Comparison of ENCODE assay signal across 8 cellular contexts in the genomic region with DNA sequence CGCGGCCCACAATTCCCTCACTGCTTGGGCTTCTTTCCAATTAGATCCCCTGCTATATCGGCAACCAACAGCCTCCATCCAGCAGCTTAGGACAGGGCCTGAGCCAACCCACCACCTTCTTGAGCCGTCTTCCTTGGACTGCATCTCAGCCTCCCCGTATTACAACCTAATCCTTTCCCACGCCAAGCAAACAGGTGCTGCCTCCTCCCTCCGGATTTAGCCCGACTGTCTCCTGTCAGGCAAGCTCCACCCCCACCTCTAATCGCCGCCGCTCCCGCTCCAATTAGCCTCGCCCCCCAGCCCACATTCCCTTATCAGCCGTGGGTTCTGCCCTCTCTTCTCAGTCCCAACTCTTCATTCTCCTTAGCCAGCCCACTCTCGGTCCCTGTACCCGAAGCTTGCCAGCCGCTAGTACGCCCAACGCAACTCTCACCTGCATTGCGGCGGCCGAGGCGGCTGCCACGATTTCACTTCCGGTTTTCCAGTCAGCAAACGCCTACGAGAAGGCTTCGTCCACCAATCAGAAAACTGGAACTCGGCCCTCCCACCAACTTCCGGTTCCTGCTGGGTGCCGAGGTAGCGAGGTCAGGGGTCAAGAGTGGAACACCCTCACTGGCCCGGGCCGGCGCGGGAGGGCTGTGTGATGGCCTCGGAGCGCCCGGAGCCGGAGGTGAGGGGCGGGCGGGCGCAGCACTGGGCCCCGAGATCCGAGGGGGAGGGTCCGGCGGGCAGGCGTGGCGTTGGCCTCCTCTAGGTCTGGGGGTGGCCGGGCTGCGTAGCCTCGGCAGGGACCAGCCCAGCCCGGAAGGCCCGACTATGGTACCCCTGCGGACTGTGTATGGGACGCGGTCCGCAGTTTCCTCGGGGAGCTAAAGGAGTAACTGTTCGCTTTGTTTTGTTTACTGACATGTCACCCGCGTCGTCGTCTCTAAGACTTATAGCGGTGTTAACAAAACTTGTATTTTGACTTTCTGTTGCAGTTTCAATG. TPM values are rescaled to one million over a fixed set of nuclear protein-coding genes. Genes with fewer than 3 reads are reported as not detected.
DNase-seq lines count a peak whose midpoint lies in the region; ATAC-seq lines count a peak whose summit lies in the region.

A gene with protein sequence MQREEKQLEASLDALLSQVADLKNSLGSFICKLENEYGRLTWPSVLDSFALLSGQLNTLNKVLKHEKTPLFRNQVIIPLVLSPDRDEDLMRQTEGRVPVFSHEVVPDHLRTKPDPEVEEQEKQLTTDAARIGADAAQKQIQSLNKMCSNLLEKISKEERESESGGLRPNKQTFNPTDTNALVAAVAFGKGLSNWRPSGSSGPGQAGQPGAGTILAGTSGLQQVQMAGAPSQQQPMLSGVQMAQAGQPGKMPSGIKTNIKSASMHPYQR (minus strand): TSS at position 475 of the 988 bp plus-strand sequence. CDS start 36 bp downstream, at position 439.
Gene SZT2 (plus strand): TSS at position 574 of the 988 bp plus-strand sequence. CDS start 70 bp downstream, at position 644.

- H3K4me3 ChIP-seq in HUES48 (ENCODE audit: low read depth, low read length) (peak within 1 kb of the TSS; percentile 89), NT2/D1 (ENCODE audit: insufficient read length, low read depth) (peak within 1 kb of the TSS; percentile 87), endocrine pancreas (ENCODE audit: control insufficient read depth, insufficient read depth, low read length) (peak within 1 kb of the TSS; percentile 91), mesenchymal stem cell (ENCODE audit: insufficient read depth in 1 of 2, low read depth in 1 of 2, low read length in 2 of 2) (peak within 1 kb of the TSS; percentile 82 to 89)

- H3K27me3 ChIP-seq in HUES48 (ENCODE audit: control insufficient read depth, insufficient read depth, low read length) (no peaks in the 10 kb centered on the region), NT2/D1 (ENCODE audit: insufficient read depth, insufficient read length) (no peaks in the 10 kb centered on the region), endocrine pancreas (ENCODE audit: control insufficient read depth, insufficient read depth, low read length) (no peaks in the 10 kb centered on the region), mesenchymal stem cell (ENCODE audit: control insufficient read depth in 1 of 2, insufficient read depth in 1 of 2, low read length in 2 of 2) (no peaks in the 10 kb centered on the region)

- peaks cover 25% of the 10 kb centered on the region for H3K36me3 Mint-ChIP-seq in activated CD8-positive, alpha-beta memory T cell treated with anti-CD3 and anti-CD28 coated beads, Interleukin-2, amount 10 ng/mL, durations not matched to agents 7 days and 5 days

- H3K36me3 ChIP-seq in HUES48 (ENCODE audit: control insufficient read depth, insufficient read depth, low read length) (peaks cover 33% of the 10 kb centered on the region), NT2/D1 (ENCODE audit: insufficient read depth, insufficient read length, low read length) (peaks cover 52% of the 10 kb centered on the region), endocrine pancreas (ENCODE audit: control insufficient read depth, insufficient read depth, low read length) (peaks cover 6% of the 10 kb centered on the region), mesenchymal stem cell (ENCODE audit: control insufficient read depth in 1 of 2, insufficient read depth in 2 of 2, low read depth in 1 of 2, low read length in 2 of 2) (peaks cover 15 to 46% of the 10 kb centered on the region in 2 experiments)

- ATAC-seq in GM21381 (IDR thresholded peaks at IDR 0.05; ENCODE audit: unreplicated experiment) = peak; percentile 90
- peak; percentile 95 for ATAC-seq in activated CD8-positive, alpha-beta memory T cell treated with anti-CD3 and anti-CD28 coated beads, Interleukin-2, amount 10 ng/mL, durations not matched to agents 7 days and 5 days

- no peaks in the 10 kb centered on the region for H3K9me3 ChIP-seq in HUES48 (ENCODE audit: control insufficient read depth, insufficient read depth, low read length)
- H3K9me3 ChIP-seq in NT2/D1 (ENCODE audit: insufficient read depth, low read length) = no peaks in the 10 kb centered on the region
- no peaks in the 10 kb centered on the region for H3K9me3 ChIP-seq in endocrine pancreas (ENCODE audit: control insufficient read depth, low read length)
- H3K9me3 ChIP-seq in mesenchymal stem cell (ENCODE audit: control insufficient read depth, low read length) = no peaks in the 10 kb centered on the region

- no peak within 1 kb of the TSS for H2AK5ac ChIP-seq in mesenchymal stem cell (ENCODE audit: low read length, severe bottlenecking)

- DNase-seq in COLO829 (ENCODE audit: low spot score) = peak; percentile 93
- DNase-seq in NT2/D1 (ENCODE audit: low read depth, low spot score) = peak; percentile 97
- peak; percentile 96 for DNase-seq in activated CD8-positive, alpha-beta memory T cell treated with anti-CD3 and anti-CD28 coated beads, Interleukin-2, amount 10 ng/mL, durations not matched to agents 7 days and 5 days
- peak; percentile 95 for DNase-seq in mesenchymal stem cell
- DNase-seq in stimulated activated CD8-positive, alpha-beta memory T cell treated with anti-CD3 and anti-CD28 coated beads, Interleukin-12 subunit alpha, Interleukin-12 subunit beta, amount 100 ng/mL, for 24 hours (ENCODE audit: extremely low read depth) = peak; percentile 86

- H3K4me1 Mint-ChIP-seq in activated CD8-positive, alpha-beta memory T cell treated with anti-CD3 and anti-CD28 coated beads, Interleukin-2, amount 10 ng/mL, durations not matched to agents 7 days and 5 days = peaks cover 35% of the 10 kb centered on the region

- CTCF ChIA-PET in activated CD8-positive, alpha-beta memory T cell treated with anti-CD3 and anti-CD28 coated beads, Interleukin-2, amount 10 ng/mL, durations not matched to agents 7 days and 5 days (lab: Charles Lee) = interaction anchor here (1.0 to 3.3 kb wide), 5 partner anchors 21 to 163 kb away, joined by 3 to 12 read pairs (median 4); partner anchors contain the start of gene ELOVL1

- H3K27ac Mint-ChIP-seq in activated CD8-positive, alpha-beta memory T cell treated with anti-CD3 and anti-CD28 coated beads, Interleukin-2, amount 10 ng/mL, durations not matched to agents 7 days and 5 days = peak within 1 kb of the TSS; percentile 97

- peak within 1 kb of the TSS; percentile 69 to 91 for H3K18ac ChIP-seq in mesenchymal stem cell (ENCODE audit: low read depth in 1 of 2, low read length in 2 of 2)

- H4K8ac ChIP-seq in mesenchymal stem cell (ENCODE audit: low read length) = peak within 1 kb of the TSS; percentile 99

- peak within 1 kb of the TSS; percentile 93 for H2BK15ac ChIP-seq in mesenchymal stem cell (ENCODE audit: low read depth, poor library complexity, severe bottlenecking)

- peak within 1 kb of the TSS; percentile 95 for H4K91ac ChIP-seq in mesenchymal stem cell (ENCODE audit: low read length)

- peak within 1 kb of the TSS in 1 of 2 experiments; percentile 39 for H3K14ac ChIP-seq in mesenchymal stem cell (ENCODE audit: low read length in 2 of 2)

- H3K4me1 ChIP-seq in HUES48 (ENCODE audit: control insufficient read depth, insufficient read depth, low read length) = peaks cover 9% of the 10 kb centered on the region
- H3K4me1 ChIP-seq in NT2/D1 (ENCODE audit: insufficient read depth, insufficient read length) = peaks cover 8% of the 10 kb centered on the region
- peaks cover 18% of the 10 kb centered on the region for H3K4me1 ChIP-seq in endocrine pancreas (ENCODE audit: control insufficient read depth, insufficient read depth, low read length)
- peaks cover 9% of the 10 kb centered on the region for H3K4me1 ChIP-seq in mesenchymal stem cell (ENCODE audit: control insufficient read depth, insufficient read depth, low read depth, low read length)

- peak within 1 kb of the TSS; percentile 58 for H3K9ac ChIP-seq in HUES48 (ENCODE audit: low read depth, low read length)
- H3K9ac ChIP-seq in NT2/D1 (ENCODE audit: insufficient read length, low read depth) = peak within 1 kb of the TSS; percentile 91
- peak within 1 kb of the TSS; percentile 92 for H3K9ac ChIP-seq in endocrine pancreas (ENCODE audit: control insufficient read depth, insufficient read depth, low read length)
- H3K9ac ChIP-seq in mesenchymal stem cell (ENCODE audit: low read length) = peak within 1 kb of the TSS; percentile 97

- H3K79me1 ChIP-seq in mesenchymal stem cell (replicated peaks; ENCODE audit: low read length, poor library complexity, severe bottlenecking) = peaks cover 23% of the 10 kb centered on the region

- H2AFZ ChIP-seq in mesenchymal stem cell (ENCODE audit: low read depth, low read length) = peak within 1 kb of the TSS; percentile 48

- H3K27ac ChIP-seq in HUES48 (ENCODE audit: low read depth, low read length) = peak within 1 kb of the TSS; percentile 81
- peak within 1 kb of the TSS; percentile 64 for H3K27ac ChIP-seq in mesenchymal stem cell (ENCODE audit: low read length, poor library complexity, severe bottlenecking)

- under 1% methylated on average over 65 of the region's 65 CpGs for WGBS in mesenchymal stem cell

- H2BK12ac ChIP-seq in mesenchymal stem cell (ENCODE audit: low read length in 2 of 2) = no peak within 1 kb of the TSS

- no peak within 1 kb of the TSS for H2BK5ac ChIP-seq in mesenchymal stem cell (ENCODE audit: low read depth, low read length, poor library complexity, severe bottlenecking)

- H3K4me3 Mint-ChIP-seq in activated CD8-positive, alpha-beta memory T cell treated with anti-CD3 and anti-CD28 coated beads, Interleukin-2, amount 10 ng/mL, durations not matched to agents 7 days and 5 days = peak within 1 kb of the TSS; percentile 100

- H3K27me3 Mint-ChIP-seq in activated CD8-positive, alpha-beta memory T cell treated with anti-CD3 and anti-CD28 coated beads, Interleukin-2, amount 10 ng/mL, durations not matched to agents 7 days and 5 days = no peaks in the 10 kb centered on the region

- peak within 1 kb of the TSS; percentile 67 for H3K4me2 ChIP-seq in mesenchymal stem cell (ENCODE audit: low read length, poor library complexity, severe bottlenecking)

- no peak within 1 kb of the TSS for H3K23ac ChIP-seq in mesenchymal stem cell (ENCODE audit: low read length in 2 of 2)

- peak within 1 kb of the TSS; percentile 74 for H2BK120ac ChIP-seq in mesenchymal stem cell (ENCODE audit: low read depth, low read length)

- no peaks in the 10 kb centered on the region for H3K9me3 Mint-ChIP-seq in activated CD8-positive, alpha-beta memory T cell treated with anti-CD3 and anti-CD28 coated beads, Interleukin-2, amount 10 ng/mL, durations not matched to agents 7 days and 5 days (ENCODE audit: low read depth)

- H3K4ac ChIP-seq in mesenchymal stem cell (ENCODE audit: low read depth in 1 of 2, low read length in 2 of 2) = peak within 1 kb of the TSS; percentile 68 to 85

RNA-seq across cellular contexts. Expression of the first gene that starts in this region (rescaled TPM):
- total RNA-seq in activated CD8-positive, alpha-beta memory T cell treated with anti-CD3 and anti-CD28 coated beads, Interleukin-2, amount 10 ng/mL, durations not matched to agents 7 days and 5 days = 10 to 100 TPM; 38.7 to 43.6 TPM
- 57.8 TPM for polyA plus RNA-seq in mesenchymal stem cell (2013, experiment 1 of 2)
- 59.6 TPM for polyA plus RNA-seq in mesenchymal stem cell (2013, experiment 2 of 2)

RNA-seq across cellular contexts. Expression of gene SZT2, which starts in this region (rescaled TPM):
- total RNA-seq in activated CD8-positive, alpha-beta memory T cell treated with anti-CD3 and anti-CD28 coated beads, Interleukin-2, amount 10 ng/mL, durations not matched to agents 7 days and 5 days = 10 to 100 TPM; 52.2 to 60.2 TPM
- polyA plus RNA-seq in mesenchymal stem cell (2013, experiment 1 of 2) = 7.6 TPM
- polyA plus RNA-seq in mesenchymal stem cell (2013, experiment 2 of 2) = 6.2 TPM

Comparison
In these comparisons a context has a peak if more than half of its experiments do, and no peak if none do; other contexts are left out.
1. Peak in every context shown above with its lines: DNase-seq, ATAC-seq, H3K4me3 ChIP-seq and H3K27ac ChIP-seq.